25 cellular contexts compared by ENCODE assay signal in the genomic region with DNA sequence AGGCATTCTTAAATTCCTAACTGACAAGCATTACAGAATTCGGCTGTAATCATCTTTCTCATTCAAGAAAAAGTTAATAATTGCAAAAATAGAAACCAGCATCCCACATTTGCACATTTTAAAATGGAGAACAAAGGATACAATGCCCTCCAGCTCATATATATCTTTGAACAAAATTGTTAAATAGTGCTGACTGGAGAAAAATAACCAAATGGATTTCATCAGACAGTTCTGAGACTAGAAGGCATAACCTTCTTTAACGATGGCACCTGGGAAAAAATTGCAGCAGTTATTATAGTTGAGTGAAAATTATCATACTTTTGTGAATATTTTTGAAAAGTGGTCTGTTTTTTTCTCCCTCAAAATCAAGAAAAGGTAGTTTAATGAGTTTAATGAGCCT.
"Had no signal": no experiment of that assay in that cellular context is flagged by ENCODE, and none has a peak within 500 bp of the region (broad histone marks: within the 10 kb centered on the region; RNA-seq: fewer than 3 reads in every experiment).

No MANE protein-coding gene starts in this region.

- H3K4me3 ChIP-seq: lung, pancreas, prostate gland, sigmoid colon, spleen, suprapubic skin, thoracic aorta, tibial artery, uterus had no signal

- H3K27me3 ChIP-seq: pancreas, sigmoid colon, spleen, suprapubic skin, tibial artery, uterus had no signal

- H3K4me1 ChIP-seq: pancreas, prostate gland, sigmoid colon, spleen, suprapubic skin, tibial artery, uterus had no signal

- FAIRE-seq: keratinocyte, pancreas, small intestine had no signal

- DNase-seq: hippocampal formation; kidney glomerular epithelial cell; left cardiac atrium; mesendoderm; midbrain; naive thymus-derived CD8-positive, alpha-beta T cell; nucleus accumbens; pancreas; posterior cingulate gyrus; retina; right cardiac atrium; sigmoid colon; small intestine; spleen; stimulated activated CD4-positive, alpha-beta T cell treated with anti-CD3 and anti-CD28 coated beads, Interleukin-4, amount 100 ng/mL, for 24 hours; stimulated activated naive CD4-positive, alpha-beta T cell; tibial artery; uterus had no signal

- H3K36me3 ChIP-seq: pancreas, prostate gland, sigmoid colon, spleen, suprapubic skin, thoracic aorta, tibial artery, uterus had no signal

- ATAC-seq: left cardiac atrium; left lobe of liver; naive thymus-derived CD8-positive, alpha-beta T cell; pancreas; right cardiac atrium; stimulated activated effector memory CD8-positive, alpha-beta T cell treated with anti-CD3 and anti-CD28 coated beads, Interleukin-12 subunit alpha, Interleukin-12 subunit beta, amount 100 ng/mL, for 72 hours had no signal

- H3K9me3 ChIP-seq: pancreas, prostate gland, sigmoid colon, thoracic aorta, tibial artery, uterus had no signal

- H3K27ac ChIP-seq: pancreas, prostate gland, sigmoid colon, spleen, suprapubic skin, thoracic aorta, tibial artery, uterus had no signal
